ENCODE assay signal across 1 cellular context in the genomic region with DNA sequence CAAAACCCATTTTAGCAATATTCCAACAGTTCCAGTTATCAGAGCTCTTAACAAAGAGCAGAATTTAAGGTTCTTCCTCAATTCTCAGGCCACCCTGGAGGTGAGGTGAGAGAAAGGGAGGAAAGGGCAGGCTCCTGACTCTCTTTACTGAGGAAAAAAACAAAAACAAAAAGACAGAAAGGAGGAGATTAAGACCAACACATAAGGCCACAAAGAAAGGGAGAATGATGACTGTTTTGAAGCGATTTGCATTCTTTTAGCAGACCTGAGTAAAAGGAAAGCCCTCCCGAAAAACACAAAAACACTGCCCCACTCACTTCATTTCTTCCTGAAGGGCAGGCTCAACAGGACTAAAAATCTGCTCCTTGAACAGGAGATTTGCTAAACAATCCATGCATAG.
TF ChIP-seq lines count a peak whose summit lies in the region.

No MANE protein-coding gene starts in this region.

TF ChIP-seq in WTC11, 78 proteins besides CTCF, POLR2A, EP300 and RAD21 (continued from another document):
- TF ChIP-seq HMGXB4 (CRISPR knock-in tag; IDR thresholded peaks at IDR 0.05), result no peak
- no peak for TF ChIP-seq ZNF281 (CRISPR knock-in tag; IDR thresholded peaks at IDR 0.05)
- no peak for TF ChIP-seq ZNF121 (CRISPR knock-in tag; IDR thresholded peaks at IDR 0.05)
- TF ChIP-seq, protein P1, sequence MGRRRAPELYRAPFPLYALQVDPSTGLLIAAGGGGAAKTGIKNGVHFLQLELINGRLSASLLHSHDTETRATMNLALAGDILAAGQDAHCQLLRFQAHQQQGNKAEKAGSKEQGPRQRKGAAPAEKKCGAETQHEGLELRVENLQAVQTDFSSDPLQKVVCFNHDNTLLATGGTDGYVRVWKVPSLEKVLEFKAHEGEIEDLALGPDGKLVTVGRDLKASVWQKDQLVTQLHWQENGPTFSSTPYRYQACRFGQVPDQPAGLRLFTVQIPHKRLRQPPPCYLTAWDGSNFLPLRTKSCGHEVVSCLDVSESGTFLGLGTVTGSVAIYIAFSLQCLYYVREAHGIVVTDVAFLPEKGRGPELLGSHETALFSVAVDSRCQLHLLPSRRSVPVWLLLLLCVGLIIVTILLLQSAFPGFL (CRISPR knock-in tag; IDR thresholded peaks at IDR 0.05; ENCODE audit: borderline replicate concordance), result no peak
- TF ChIP-seq, protein P2, sequence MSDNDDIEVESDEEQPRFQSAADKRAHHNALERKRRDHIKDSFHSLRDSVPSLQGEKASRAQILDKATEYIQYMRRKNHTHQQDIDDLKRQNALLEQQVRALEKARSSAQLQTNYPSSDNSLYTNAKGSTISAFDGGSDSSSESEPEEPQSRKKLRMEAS (CRISPR knock-in tag; IDR thresholded peaks at IDR 0.05), result no peak
- TF ChIP-seq ZNF532 (CRISPR knock-in tag; IDR thresholded peaks at IDR 0.05; ENCODE audit: borderline replicate concordance), result no peak
- TF ChIP-seq ZNF263 (CRISPR knock-in tag; IDR thresholded peaks at IDR 0.05; ENCODE audit: low read depth), result no peak
- no peak for TF ChIP-seq TP53 (CRISPR knock-in tag; IDR thresholded peaks at IDR 0.05)
- TF ChIP-seq JAZF1 (CRISPR knock-in tag; IDR thresholded peaks at IDR 0.05), result no peak
